Comparison of ENCODE assay signal across 24 cellular contexts in genomic region chr3:159751754-159752153, GRCh38.
DNase-seq lines count a peak whose midpoint lies in the region; ATAC-seq and TF ChIP-seq lines count a peak whose summit lies in the region.
"Had no signal": no experiment of that assay in that cellular context is flagged by ENCODE, and none has a peak within 500 bp of the region (broad histone marks: within the 10 kb centered on the region; RNA-seq: fewer than 3 reads in every experiment).

No MANE protein-coding gene starts in this region.

- H3K4me3 ChIP-seq in GM23248, result no peak overlapping the region

- H3K27ac Mint-ChIP-seq in osteocyte (ENCODE audit: unreplicated experiment), result peak overlapping the region; percentile 85

- H3K4me1 ChIP-seq in GM23248 (ENCODE audit: insufficient read depth), result peaks cover 10% of the 10 kb centered on the region

- H3F3A ChIP-seq in GM23248 (ENCODE audit: insufficient read depth), result no peaks in the 10 kb centered on the region

- no peaks in the 10 kb centered on the region for H3K79me2 ChIP-seq in GM23248 (ENCODE audit: insufficient read depth)

- H3K36me3 ChIP-seq in GM23248 (ENCODE audit: low read depth), result no peaks in the 10 kb centered on the region

- H3K4me2 ChIP-seq in GM23248 (ENCODE audit: unreplicated experiment), result no peak overlapping the region

- H3K36me3 Mint-ChIP-seq in osteocyte (ENCODE audit: unreplicated experiment), result no peaks in the 10 kb centered on the region

- 83 to 86% methylated on average over 5 of the region's 5 CpGs for WGBS in GM23248 (ENCODE audit: low coverage in 1 of 2, low lambda C conversion rate in 2 of 2, missing lambda C conversion rate in 2 of 2), 2 experiments

- no peak overlapping the region for H3K9ac ChIP-seq in GM23248

- peak; percentile 8 for DNase-seq in GM23248
- DNase-seq in NCI-H69 (lab: John Stamatoyannopoulos, UW), result peak; percentile 9
- DNase-seq in osteocyte (ENCODE audit: extremely low spot score, unreplicated experiment), result no peak
- no peak for DNase-seq in NCI-H1694 treated with DMSO at 0.1 percent for 48 hours (lab: John Stamatoyannopoulos, UW)
- no peak for DNase-seq in Ammon's horn (ENCODE audit: low spot score)
- DNase-seq: ACHN, DMS79, GDM1, H7, KG1, NCI-H1417 treated with DMSO at 0.1 percent for 48 hours, NCI-H2029, NCI-H2171, NCI-H446 treated with DMSO at 0.1 percent for 48 hours, OCI-M1, RPMI8226, SHP77 treated with DMSO at 0.1 percent for 48 hours, T-helper 1 cell had no signal

- no peak overlapping the region for H3K27ac ChIP-seq in GM23248
- H3K27ac ChIP-seq: C4-2B had no signal

- peak; percentile 80 for ATAC-seq in esophagus mucosa
- no peak for ATAC-seq in HG03095 (IDR thresholded peaks at IDR 0.05; ENCODE audit: unreplicated experiment)
- no peak for ATAC-seq in HG03342 (IDR thresholded peaks at IDR 0.05; ENCODE audit: unreplicated experiment)
- ATAC-seq: HepG2, SK-N-SH treated with all-trans-retinoic acid at 6 μM for 48 hours had no signal

- no peaks in the 10 kb centered on the region for H3K27me3 Mint-ChIP-seq in osteocyte (ENCODE audit: unreplicated experiment)

- H3K9me2 ChIP-seq in GM23248 (ENCODE audit: insufficient read depth), result no peaks in the 10 kb centered on the region

- in situ Hi-C loops in GM23248 (cut with MboI), result no loop called here

- TF ChIP-seq CTCF in osteocyte (IDR thresholded peaks at IDR 0.05), result no peak

- no peaks in the 10 kb centered on the region for H3K27me3 ChIP-seq in GM23248 (replicated peaks; ENCODE audit: insufficient read depth)

- no peaks in the 10 kb centered on the region for H4K20me1 ChIP-seq in GM23248 (ENCODE audit: insufficient read depth)

- H2AFZ ChIP-seq in GM23248, result no peak overlapping the region

- H3K4me1 Mint-ChIP-seq in osteocyte (ENCODE audit: unreplicated experiment), result peaks cover 18% of the 10 kb centered on the region

- no peaks in the 10 kb centered on the region for H3K9me3 ChIP-seq in GM23248 (ENCODE audit: low read depth)

- no peaks in the 10 kb centered on the region for H3K9me3 Mint-ChIP-seq in osteocyte (ENCODE audit: unreplicated experiment)

- no peak overlapping the region for H3K4me3 Mint-ChIP-seq in osteocyte (ENCODE audit: unreplicated experiment)

Comparison
In these comparisons a context has a peak if more than half of its experiments do, and no peak if none do; other contexts are left out.
1. DNase-seq: peak in GM23248 (single experiment) and NCI-H69 (single experiment); none in osteocyte (single experiment), NCI-H1694 treated with DMSO at 0.1 percent for 48 hours (single experiment) and Ammon's horn (single experiment).